In the genomic region with DNA sequence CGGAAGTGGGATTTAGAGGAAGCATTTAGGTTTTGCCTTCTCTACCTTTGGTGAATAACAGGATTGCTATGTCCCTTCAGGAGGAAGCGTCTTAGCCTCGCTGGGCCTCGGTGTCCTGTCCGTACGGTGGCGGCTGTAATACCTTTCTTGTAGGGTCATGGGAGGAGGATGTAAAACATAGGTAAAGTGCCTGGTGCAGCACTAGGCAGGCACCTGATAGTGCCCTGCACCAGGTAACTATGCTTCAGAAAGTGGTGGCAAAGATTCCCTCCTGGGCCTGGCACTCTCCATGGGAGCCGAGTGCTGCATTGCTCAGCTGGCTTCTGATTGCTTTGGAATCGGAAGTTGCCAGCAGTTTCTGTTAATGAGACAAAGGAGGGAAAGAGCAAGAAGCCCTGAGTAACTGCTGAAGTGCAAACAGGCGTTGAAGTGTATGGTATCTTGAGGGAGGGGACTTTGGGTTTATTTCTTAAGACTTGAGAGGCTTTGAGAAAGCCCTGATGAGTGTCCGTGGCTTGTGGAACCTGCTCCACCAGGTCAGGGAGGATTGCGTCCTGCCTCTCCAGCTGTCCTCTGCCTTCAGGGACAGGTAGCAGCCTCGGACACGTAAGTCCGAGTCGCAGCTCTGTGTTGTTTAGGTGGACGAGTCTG, we compare ENCODE assay signal across 16 cellular contexts. TPM values are rescaled to one million over a fixed set of nuclear protein-coding genes. Genes with fewer than 3 reads are reported as not detected.
DNase-seq lines count a peak whose midpoint lies in the region; ATAC-seq and TF ChIP-seq lines count a peak whose summit lies in the region.
"Had no signal": no experiment of that assay in that cellular context is flagged by ENCODE, and none has a peak within 500 bp of the region (broad histone marks: within the 10 kb centered on the region; RNA-seq: fewer than 3 reads in every experiment).

No MANE protein-coding gene starts in this region.

- no peaks in the 10 kb centered on the region for H3K36me3 Mint-ChIP-seq in activated T-helper 17 cell treated with anti-CD3 and anti-CD28 coated beads, Interleukin-2, amount 50 U/mL, for 72 hours (ENCODE audit: low read depth)
- peaks cover 6% of the 10 kb centered on the region for H3K36me3 Mint-ChIP-seq in CD4-positive, alpha-beta T cell (ENCODE audit: low read depth)

- H3K9ac ChIP-seq in mucosa of rectum (ENCODE audit: low read depth in 1 of 2, low read length in 2 of 2): no peak overlapping the region
- H3K9ac ChIP-seq: parathyroid adenoma had no signal

- no peaks in the 10 kb centered on the region for H3K36me3 ChIP-seq in mucosa of rectum (ENCODE audit: control insufficient read depth in 2 of 2, insufficient read depth in 2 of 2, low read length in 2 of 2)
- H3K36me3 ChIP-seq: ascending aorta had no signal

- CTCF ChIA-PET in CD4-positive, alpha-beta T cell (lab: Charles Lee): no interaction called here

- no peak overlapping the region for H3K4me3 ChIP-seq in mucosa of rectum (ENCODE audit: low read length in 2 of 2)
- H3K4me3 ChIP-seq: ascending aorta, dorsolateral prefrontal cortex had no signal

- no peak for TF ChIP-seq CTCF in C4-2B (conservative IDR thresholded peaks at IDR 0.05)
- no peak for TF ChIP-seq CTCF in CD4-positive, alpha-beta T cell (IDR thresholded peaks at IDR 0.05)

- peaks cover 9 to 28% of the 10 kb centered on the region in 2 donors for H3K4me1 ChIP-seq in mucosa of rectum (ENCODE audit: control insufficient read depth in 2 of 2, insufficient read depth in 2 of 2, low read length in 2 of 2)
- H3K4me1 ChIP-seq: parathyroid adenoma had no signal

- H3K4me3 Mint-ChIP-seq in activated T-helper 17 cell treated with anti-CD3 and anti-CD28 coated beads, Interleukin-2, amount 50 U/mL, for 72 hours: no peak overlapping the region
- no peak overlapping the region for H3K4me3 Mint-ChIP-seq in CD4-positive, alpha-beta T cell

- POLR2A ChIA-PET in CD4-positive, alpha-beta T cell (lab: Charles Lee): interaction anchor here (0.8 to 1.6 kb wide), 3 partner anchors 19 to 46 kb away, joined by 3 read pairs; a partner anchor contains a TSS

- H3K9me3 ChIP-seq in mucosa of rectum (ENCODE audit: control insufficient read depth in 2 of 2, low read length in 2 of 2): no peaks in the 10 kb centered on the region
- no peaks in the 10 kb centered on the region for H3K9me3 ChIP-seq in CD4-positive, alpha-beta T cell (ENCODE audit: control insufficient read depth, low read length)
- H3K9me3 ChIP-seq: ascending aorta had no signal

- peaks cover 25% of the 10 kb centered on the region for H3K4me1 Mint-ChIP-seq in activated T-helper 17 cell treated with anti-CD3 and anti-CD28 coated beads, Interleukin-2, amount 50 U/mL, for 72 hours
- peaks cover 41% of the 10 kb centered on the region for H3K4me1 Mint-ChIP-seq in CD4-positive, alpha-beta T cell (ENCODE audit: low read depth)

- no peaks in the 10 kb centered on the region for H3K9me3 Mint-ChIP-seq in activated T-helper 17 cell treated with anti-CD3 and anti-CD28 coated beads, Interleukin-2, amount 50 U/mL, for 72 hours
- no peaks in the 10 kb centered on the region for H3K9me3 Mint-ChIP-seq in CD4-positive, alpha-beta T cell

- no peak for ATAC-seq in activated T-helper 17 cell treated with anti-CD3 and anti-CD28 coated beads, Interleukin-2, amount 50 U/mL, for 72 hours (replicated peaks)
- ATAC-seq in HG03039 (IDR thresholded peaks at IDR 0.05; ENCODE audit: unreplicated experiment): no peak
- ATAC-seq in CD4-positive, alpha-beta T cell (ENCODE audit: poor library complexity): no peak

- H3K27ac ChIP-seq in C4-2B (peak overlapping the region; percentile 93), epithelial cell of prostate (peak overlapping the region; percentile 84), mucosa of rectum (ENCODE audit: low read depth in 2 of 2, low read length in 2 of 2) (peak overlapping the region; percentile 23 to 35)
- no peak overlapping the region for H3K27ac ChIP-seq in CD4-positive, alpha-beta T cell (ENCODE audit: low read depth, low read length)
- H3K27ac ChIP-seq: ascending aorta, dorsolateral prefrontal cortex, parathyroid adenoma had no signal

- no peaks in the 10 kb centered on the region for H3K27me3 Mint-ChIP-seq in activated T-helper 17 cell treated with anti-CD3 and anti-CD28 coated beads, Interleukin-2, amount 50 U/mL, for 72 hours
- no peaks in the 10 kb centered on the region for H3K27me3 Mint-ChIP-seq in CD4-positive, alpha-beta T cell

- intact Hi-C loops in CD4-positive, alpha-beta T cell (cut with DNase I, micrococcal nuclease): no loop called here

- DNase-seq in HT-29 (ENCODE audit: low spot score): peak; percentile 61
- peak; percentile 74 for DNase-seq in epithelial cell of prostate (ENCODE audit: low read depth, low spot score)
- no peak for DNase-seq in SW480 (ENCODE audit: low spot score)
- DNase-seq in CD4-positive, alpha-beta T cell: no peak
- DNase-seq: AML-193, NCI-H2081, NCI-H774, SHP77, small intestine had no signal

- no peaks in the 10 kb centered on the region for H3K27me3 ChIP-seq in mucosa of rectum (ENCODE audit: control insufficient read depth in 2 of 2, insufficient read depth in 2 of 2, low read length in 2 of 2)
- H3K27me3 ChIP-seq in CD4-positive, alpha-beta T cell (ENCODE audit: control insufficient read depth, insufficient read depth, low read length): no peaks in the 10 kb centered on the region
- H3K27me3 ChIP-seq: ascending aorta, dorsolateral prefrontal cortex had no signal

- H3K27ac Mint-ChIP-seq in activated T-helper 17 cell treated with anti-CD3 and anti-CD28 coated beads, Interleukin-2, amount 50 U/mL, for 72 hours: no peak overlapping the region
- H3K27ac Mint-ChIP-seq in CD4-positive, alpha-beta T cell: no peak overlapping the region

RNA-seq across cellular contexts. Expression of a gene that starts 45.8 kb away (rescaled TPM):
- 54.5 and 58.5 TPM in 2 replicates for total RNA-seq in HT-29 (2014; rRNA removed; shearing (Covaris generic))
- total RNA-seq in activated T-helper 17 cell treated with anti-CD3 and anti-CD28 coated beads, Interleukin-2, amount 50 U/mL, for 72 hours: 10 to 100 TPM; 44.1 to 63.8 TPM
- total RNA-seq in CD4-positive, alpha-beta T cell: 10 to 100 TPM; 31.2 to 34.1 TPM

Comparison
In these comparisons a context has a peak if more than half of its experiments do, and no peak if none do; other contexts are left out.
1. DNase-seq: peak in HT-29 (single experiment) and epithelial cell of prostate (single experiment); none in SW480 (single experiment) and CD4-positive, alpha-beta T cell (0 of 10).